ENCODE assay signal across 8 cellular contexts in genomic region chr3:100603449-100603848, GRCh38. TPM values are rescaled to one million over a fixed set of nuclear protein-coding genes. Genes with fewer than 3 reads are reported as not detected.
A peak's percentile ranks its signal among the peaks of the same experiment; 100 is the strongest.
DNase-seq lines count a peak whose midpoint lies in the region; ATAC-seq and TF ChIP-seq lines count a peak whose summit lies in the region.

No MANE protein-coding gene starts in this region.

- DNase-seq in EL = peak; percentile 39
- peak; percentile 22 for DNase-seq in NCI-H460 (ENCODE audit: extremely low read depth, low read depth)
- peak; percentile 13 for DNase-seq in brain pericyte (ENCODE audit: low read depth, low spot score)
- peak; percentile 80 for DNase-seq in mesendoderm
- no peak for DNase-seq in stomach
- DNase-seq in cerebellum (ENCODE audit: low spot score) = no peak

- H2BK15ac ChIP-seq in mesendoderm (replicated peaks; ENCODE audit: low read depth) = peak overlapping the region; percentile 60

- no peaks in the 10 kb centered on the region for H3K27me3 ChIP-seq in mesendoderm (ENCODE audit: insufficient read depth, low read length, poor library complexity)
- H3K27me3 ChIP-seq in stomach = no peaks in the 10 kb centered on the region

- H4K5ac ChIP-seq in mesendoderm (ENCODE audit: low read length) = no peak overlapping the region

- H3K23ac ChIP-seq in mesendoderm (ENCODE audit: low read length) = no peak overlapping the region

- peak overlapping the region; percentile 43 for H3K56ac ChIP-seq in mesendoderm (ENCODE audit: low read length)

- TF ChIP-seq CTCF in 22Rv1 (IDR thresholded peaks at IDR 0.05) (peak; percentile 57), stomach (IDR thresholded peaks at IDR 0.05) (peak in 3 of 7 experiments; percentile 10 to 35 (median 23))

- peak; percentile 43 for ATAC-seq in HG02571 (IDR thresholded peaks at IDR 0.05; ENCODE audit: unreplicated experiment)

- H3K4me3 ChIP-seq in mesendoderm (ENCODE audit: low read length) (no peak overlapping the region), stomach (peak overlapping the region in 2 of 4 donors; percentile 3 to 4)

- TF ChIP-seq EP300 in stomach (IDR thresholded peaks at IDR 0.05) = no peak

- peak overlapping the region; percentile 36 for H2BK120ac ChIP-seq in mesendoderm (ENCODE audit: low read depth, low read length)

- no peak overlapping the region for H3K27ac ChIP-seq in 22Rv1
- H3K27ac ChIP-seq in mesendoderm (ENCODE audit: low read depth, low read length) = peak overlapping the region; percentile 17
- peak overlapping the region in 2 of 5 donors; percentile 10 to 31 for H3K27ac ChIP-seq in stomach

- no peaks in the 10 kb centered on the region for H3K79me1 ChIP-seq in mesendoderm (ENCODE audit: low read length)

- H4K8ac ChIP-seq in mesendoderm (ENCODE audit: low read depth, low read length) = no peak overlapping the region

- H3K9me3 ChIP-seq in stomach = no peaks in the 10 kb centered on the region

- no peak overlapping the region for H2AK5ac ChIP-seq in mesendoderm (ENCODE audit: low read length)

- intact Hi-C loops in stomach (cut with DNase I; ENCODE audit: low total_unique reads) = no loop called here

- no CpG with 5 or more reads among the region's 5 CpGs for WGBS in mesendoderm (ENCODE audit: extremely low coverage, insufficient coverage, low lambda C conversion rate)
- WGBS in stomach, 5 donors = 28 to 44% (median 32%) methylated on average over 5 of the region's 5 CpGs

- peak overlapping the region; percentile 47 for H3K18ac ChIP-seq in mesendoderm (ENCODE audit: low read length)

- no peak for TF ChIP-seq POLR2A in stomach (IDR thresholded peaks at IDR 0.05)

- H3K4me1 ChIP-seq in mesendoderm (ENCODE audit: control insufficient read depth, low read depth, low read length) (no peaks in the 10 kb centered on the region), stomach (peaks cover 0 to 20% (median 6%) of the 10 kb centered on the region in 4 donors)

- H3K36me3 ChIP-seq in mesendoderm (ENCODE audit: control insufficient read depth, insufficient read depth, low read length) = no peaks in the 10 kb centered on the region
- no peaks in the 10 kb centered on the region for H3K36me3 ChIP-seq in stomach

- H3K4ac ChIP-seq in mesendoderm (ENCODE audit: low read depth, low read length) = no peak overlapping the region

- no peak overlapping the region for H3K9ac ChIP-seq in mesendoderm (ENCODE audit: low read length)

- H3K79me2 ChIP-seq in mesendoderm (ENCODE audit: control insufficient read depth, insufficient read depth, low read length) = no peaks in the 10 kb centered on the region

- no peak overlapping the region for H3K4me2 ChIP-seq in mesendoderm (ENCODE audit: low read length)

- no peak overlapping the region for H2BK5ac ChIP-seq in mesendoderm (ENCODE audit: low read length)

RNA-seq across cellular contexts. Expression of gene ADGRG7, which starts 6.0 kb away (rescaled TPM):
- total RNA-seq in NCI-H460 (2014; rRNA removed; shearing (Covaris generic)) = not detected in 2 replicates
- polyA plus RNA-seq in NCI-H460 (2014; cell fraction: nucleus; rRNA removed) = 0.02 TPM in 1 of 2 replicates, not detected in the other
- not detected for polyA plus RNA-seq in mesendoderm (2013, experiment 1 of 2)
- 0.01 TPM for polyA plus RNA-seq in mesendoderm (2013, experiment 2 of 2)
- 1 to 10 TPM in 1 of 5 donors, not detected in 4; 5.1 TPM for total RNA-seq in stomach
- not detected for polyA plus RNA-seq in stomach
- not detected for total RNA-seq in cerebellum

Comparison
In these comparisons a context has a peak if more than half of its experiments do, and no peak if none do; other contexts are left out.
1. DNase-seq: peak in EL (single experiment), NCI-H460 (single experiment), brain pericyte (single experiment) and mesendoderm (single experiment); none in stomach (single experiment) and cerebellum (single experiment).